Comparison of ENCODE assay signal across 22 cellular contexts in the genomic region with DNA sequence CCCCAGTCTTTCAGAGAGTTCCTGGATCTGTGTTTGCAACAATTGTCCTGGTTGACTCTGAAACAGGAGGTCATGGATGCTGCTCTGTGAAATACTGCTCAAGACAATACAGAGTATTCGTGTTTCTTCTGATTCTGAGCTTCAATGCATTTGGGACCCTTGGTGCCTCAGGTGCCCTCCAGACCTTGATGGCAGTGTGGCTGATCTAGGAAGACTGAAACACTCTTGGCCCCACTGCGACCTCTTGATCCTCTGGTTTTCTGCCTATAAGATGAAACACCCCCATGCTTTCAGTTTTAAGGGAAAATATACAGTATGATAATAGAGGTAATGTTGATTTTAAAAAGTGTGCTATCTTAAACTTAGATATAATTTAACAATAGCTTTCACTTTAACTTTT.
DNase-seq lines count a peak whose midpoint lies in the region; ATAC-seq, FAIRE-seq and TF ChIP-seq lines count a peak whose summit lies in the region.
"Had no signal": no experiment of that assay in that cellular context is flagged by ENCODE, and none has a peak within 500 bp of the region (broad histone marks: within the 10 kb centered on the region; RNA-seq: fewer than 3 reads in every experiment).

No MANE protein-coding gene starts in this region.

- H3K4me1 Mint-ChIP-seq in chondrocyte (ENCODE audit: low read depth) = peaks cover 49% of the 10 kb centered on the region

- peaks cover 47 to 57% of the 10 kb centered on the region in 2 experiments for H3K4me1 ChIP-seq in neutrophil (ENCODE audit: control insufficient read depth in 1 of 2, insufficient read depth in 1 of 2, low read depth in 1 of 2, low read length in 1 of 2)

- DNase-seq in AG10803 (ENCODE audit: low read depth) (no peak), RCC 7860 (ENCODE audit: low spot score) (no peak), chondrocyte (ENCODE audit: low spot score) (no peak), coronary artery (ENCODE audit: low spot score) (no peak), RPMI8226 (no peak)
- DNase-seq: COR-L47, GF-D8, GOT3, Karpas-422, NCI-H1105, NCI-H187, NCI-H446, NCI-H69, OCI-M1 had no signal

- H3K9me3 ChIP-seq in neutrophil = no peaks in the 10 kb centered on the region

- FAIRE-seq in RCC 7860 (lab: Jason Lieb, UNC) = peak; percentile 42
- FAIRE-seq: A204.1, GM12891, GM18507 had no signal

- no peaks in the 10 kb centered on the region for H3K36me3 Mint-ChIP-seq in chondrocyte (ENCODE audit: low read depth)

- no peaks in the 10 kb centered on the region for H3K36me3 ChIP-seq in neutrophil

- no peaks in the 10 kb centered on the region for H3K27me3 ChIP-seq in neutrophil

- ATAC-seq in GM21723 (IDR thresholded peaks at IDR 0.05; ENCODE audit: unreplicated experiment) (no peak), HG03457 (IDR thresholded peaks at IDR 0.05; ENCODE audit: unreplicated experiment) (no peak)

- H3K27ac Mint-ChIP-seq in chondrocyte (ENCODE audit: unreplicated experiment) = peak overlapping the region; percentile 76

- TF ChIP-seq CTCF in AG10803 (conservative IDR thresholded peaks at IDR 0.05; ENCODE audit: low read length) (no peak), chondrocyte (IDR thresholded peaks at IDR 0.05) (no peak), neutrophil (IDR thresholded peaks at IDR 0.05) (no peak), coronary artery (IDR thresholded peaks at IDR 0.05) (no peak)

- H3K9me3 Mint-ChIP-seq in chondrocyte (ENCODE audit: low read depth) = peaks cover 4% of the 10 kb centered on the region

- H3K4me3 ChIP-seq in AG10803 (ENCODE audit: low read length) (peak overlapping the region; percentile 8; the same call in 1 of the 2 replicates), neutrophil (ENCODE audit: low read depth in 1 of 2, low read length in 1 of 2) (no peak overlapping the region), coronary artery (no peak overlapping the region)
- H3K4me3 ChIP-seq: SK-N-MC had no signal

- H3K4me3 Mint-ChIP-seq in chondrocyte (ENCODE audit: unreplicated experiment) = no peak overlapping the region

- H3K27me3 Mint-ChIP-seq in chondrocyte (ENCODE audit: low read depth) = no peaks in the 10 kb centered on the region

- H3K27ac ChIP-seq in neutrophil (peak overlapping the region; percentile 79), coronary artery (no peak overlapping the region)
- H3K27ac ChIP-seq: C4-2B, SK-N-MC had no signal
